In genomic region chr3:73475717-73476116, GRCh38 we compare ENCODE assay signal across 28 cellular contexts.
DNase-seq lines count a peak whose midpoint lies in the region; ATAC-seq, FAIRE-seq and TF ChIP-seq lines count a peak whose summit lies in the region.
"Had no signal": no experiment of that assay in that cellular context is flagged by ENCODE, and none has a peak within 500 bp of the region (broad histone marks: within the 10 kb centered on the region; RNA-seq: fewer than 3 reads in every experiment).

No MANE protein-coding gene starts in this region.

- peaks cover 17% of the 10 kb centered on the region for H3K4me1 ChIP-seq in GM12878 (ENCODE audit: control insufficient read depth, insufficient read depth, low read length)
- peaks cover 20 to 45% (median 41%) of the 10 kb centered on the region in 3 donors for H3K4me1 ChIP-seq in pancreas
- H3K4me1 ChIP-seq: A549 had no signal

- ATAC-seq in HG02885 (IDR thresholded peaks at IDR 0.05; ENCODE audit: poor library complexity, unreplicated experiment) (peak; percentile 39), GM12878 (no peak), pancreas (no peak), GM18870 (IDR thresholded peaks at IDR 0.05; ENCODE audit: unreplicated experiment) (no peak)
- ATAC-seq: A549, Panc1 had no signal

- H3K27ac ChIP-seq in GM12878 (ENCODE audit: control insufficient read depth, insufficient read depth) (0 out of 2 replicates have a peak overlapping the region, but pooled peaks have one; percentile 20), pancreas (peak overlapping the region in 1 of 4 donors; percentile 10)
- H3K27ac ChIP-seq: A549, C4-2B, GM23248, KMS-11, RWPE1 had no signal

- H3K4me1 Mint-ChIP-seq in HFFc6 (ENCODE audit: low read depth): peaks cover 26% of the 10 kb centered on the region
- H3K4me1 Mint-ChIP-seq: CD8-positive, alpha-beta memory T cell had no signal

- no peak for TF ChIP-seq CTCF in GM12865 (IDR thresholded peaks at IDR 0.05; ENCODE audit: insufficient read depth, low read depth, low read length, missing control alignments)
- TF ChIP-seq CTCF in GM12878 (IDR thresholded peaks at IDR 0.05 in 2 of 3, conservative IDR thresholded peaks at IDR 0.05 in 1 of 3; ENCODE audit: control insufficient read depth in 2 of 3, extremely low read depth in 1 of 3, insufficient read depth in 1 of 3, low read depth in 3 of 3, low read length in 3 of 3): no peak
- no peak for TF ChIP-seq CTCF in pancreas (IDR thresholded peaks at IDR 0.05)
- TF ChIP-seq CTCF in HFFc6 (IDR thresholded peaks at IDR 0.05): no peak

- no peak for TF ChIP-seq POLR2A in GM12878 (IDR thresholded peaks at IDR 0.05; ENCODE audit: low read depth, low read length)

- peak; percentile 66 for FAIRE-seq in GM12878 (lab: Jason Lieb, UNC)
- FAIRE-seq in pancreas (lab: Jason Lieb, UNC): no peak
- FAIRE-seq: A549 had no signal

- RAD21 ChIA-PET in GM12878 (lab: Charles Lee; ENCODE audit: unreplicated experiment): no interaction called here

- CTCF ChIA-PET in GM12878 (lab: Yijun Ruan, JAX): interaction anchor here (1.4 kb wide), 1 partner anchor 12 kb away, joined by 3 read pairs; no protein-coding TSS in a partner anchor

- peak; percentile 38 for DNase-seq in GM12865 (ENCODE audit: low read depth)
- DNase-seq in GM12878 (ENCODE audit: low read depth, low spot score): no peak
- DNase-seq in pancreas: no peak
- DNase-seq in HFFc6: no peak
- no peak for DNase-seq in stimulated activated CD4-positive, alpha-beta T cell treated with anti-CD3 and anti-CD28 coated beads, Interleukin-12 subunit alpha, Interleukin-12 subunit beta, amount 100 ng/mL, for 4 hours
- DNase-seq: AML-193; CD8-positive, alpha-beta memory T cell; DMS 273 treated with DMSO at 0.1 percent for 48 hours; DMS79; GM23248; H7; IMR-90; NCI-H1048; NCI-H1417; NCI-H1694; NCI-H2029 treated with DMSO at 0.1 percent for 48 hours; NCI-H446 treated with DMSO at 0.1 percent for 48 hours; NCI-H526; NCI-H82; SHP77; T-helper 1 cell had no signal

- H4K20me1 ChIP-seq in GM12878 (ENCODE audit: control insufficient read depth, insufficient read depth): no peaks in the 10 kb centered on the region

- no peak for TF ChIP-seq RAD21 in GM12878 (IDR thresholded peaks at IDR 0.05; ENCODE audit: insufficient read depth, low read depth, low read length)

- no peak overlapping the region for H3K27ac Mint-ChIP-seq in HFFc6
- H3K27ac Mint-ChIP-seq: CD8-positive, alpha-beta memory T cell had no signal

- H3K27me3 ChIP-seq in GM12878 (replicated peaks in 1 of 2; ENCODE audit: control insufficient read depth in 2 of 2, insufficient read depth in 2 of 2, low read length in 1 of 2): no peaks in the 10 kb centered on the region
- no peaks in the 10 kb centered on the region for H3K27me3 ChIP-seq in pancreas

- no peaks in the 10 kb centered on the region for H3K79me2 ChIP-seq in GM12878 (ENCODE audit: control insufficient read depth, insufficient read depth, low read length)

- H3K27me3 Mint-ChIP-seq in HFFc6 (ENCODE audit: insufficient read depth): no peaks in the 10 kb centered on the region; the same call in none of the 2 replicates
- H3K27me3 Mint-ChIP-seq: CD8-positive, alpha-beta memory T cell had no signal

- H3K36me3 ChIP-seq in GM12878 (ENCODE audit: control insufficient read depth in 2 of 2, insufficient read depth in 2 of 2, low read length in 1 of 2) (no peaks in the 10 kb centered on the region), pancreas (no peaks in the 10 kb centered on the region)

- H3K36me3 Mint-ChIP-seq in HFFc6 (ENCODE audit: low read depth): peaks cover 4% of the 10 kb centered on the region; the same call in 1 of the 2 replicates
- H3K36me3 Mint-ChIP-seq: CD8-positive, alpha-beta memory T cell had no signal

- H2AFZ ChIP-seq in GM12878 (ENCODE audit: control insufficient read depth, low read depth, low read length): no peak overlapping the region
- H2AFZ ChIP-seq: GM23248 had no signal

- no peak overlapping the region for H3K9ac ChIP-seq in GM12878 (ENCODE audit: control insufficient read depth, insufficient read depth, low read length)
- H3K9ac ChIP-seq: GM23248, KMS-11 had no signal

- H3K4me3 ChIP-seq in GM12865 (ENCODE audit: low read depth, low read length) (no peak overlapping the region), GM12878 (0 out of 2 replicates have a peak overlapping the region, but pooled peaks have one; percentile 27), pancreas (no peak overlapping the region)
- H3K4me3 ChIP-seq: A549, GM23248 had no signal

- no TSS peak for BruUV-seq in GM12878 (replicated peaks; lab: Mats Ljungman, UMichigan)

- H3K4me2 ChIP-seq in GM12878 (ENCODE audit: control insufficient read depth, insufficient read depth): peak overlapping the region; percentile 31
- H3K4me2 ChIP-seq: A549, KMS-11 had no signal

- H3K9me3 Mint-ChIP-seq in HFFc6: peaks cover 4% of the 10 kb centered on the region; the same call in 1 of the 2 replicates

- SMC1A ChIA-PET in GM12878 (lab: Charles Lee; ENCODE audit: uncharacterized antibody, unreplicated experiment): interaction anchor here (1.2 kb wide), 1 partner anchor 27 kb away, joined by 3 read pairs; no protein-coding TSS in a partner anchor

- POLR2A ChIA-PET in GM12878 (lab: Charles Lee): no interaction called here

- intact Hi-C loops in GM12878 (cut with micrococcal nuclease; ENCODE audit: unreplicated experiment) (loop anchor here (1.0 kb wide), 1 partner anchor 24 kb away; no protein-coding TSS in a partner anchor), pancreas (cut with DNase I) (no loop called here)

- WGBS in GM12878 (ENCODE audit: insufficient coverage, insufficient replicate concordance, low lambda C conversion rate, missing lambda C conversion rate): 68% methylated on average over 2 of the region's 2 CpGs
- 79 to 86% methylated on average over 2 of the region's 2 CpGs for WGBS in pancreas, 2 donors

- in situ Hi-C loops in GM12878 (cut with MboI): no loop called here

- no peak for TF ChIP-seq EP300 in GM12878 (IDR thresholded peaks at IDR 0.05; ENCODE audit: borderline replicate concordance in 1 of 2, control insufficient read depth in 1 of 2, low read depth in 2 of 2, low read length in 2 of 2)

- H3K4me3 Mint-ChIP-seq in HFFc6: no peak overlapping the region
- H3K4me3 Mint-ChIP-seq: CD8-positive, alpha-beta memory T cell had no signal

- H3K9me3 ChIP-seq in GM12878 (replicated peaks; ENCODE audit: control insufficient read depth, insufficient read depth, low read length) (peaks cover 8% of the 10 kb centered on the region; the same call in 2 of the 3 replicates), pancreas (no peaks in the 10 kb centered on the region)

TF ChIP-seq in GM12878, 131 proteins besides CTCF, POLR2A, EP300 and RAD21:
- peak; percentile 86 for TF ChIP-seq RUNX3 (IDR thresholded peaks at IDR 0.05; ENCODE audit: low read length)
- peak; percentile 69; the same call in 2 of the 3 replicates for TF ChIP-seq POU2F2 (IDR thresholded peaks at IDR 0.05; ENCODE audit: borderline replicate concordance, low read depth, low read length)
- TF ChIP-seq MLLT1 (IDR thresholded peaks at IDR 0.05): no peak
- TF ChIP-seq NFIC (IDR thresholded peaks at IDR 0.05; ENCODE audit: low read depth, low read length): 0 out of 2 replicates have a peak, but pooled peaks have one; percentile 5
- TF ChIP-seq SMARCA5 (IDR thresholded peaks at IDR 0.05): no peak
- peak; percentile 25; the same call in 1 of the 2 replicates for TF ChIP-seq CBFB (IDR thresholded peaks at IDR 0.05; ENCODE audit: low read depth)
- no peak for TF ChIP-seq ZNF622 (IDR thresholded peaks at IDR 0.05)
- TF ChIP-seq RELA (IDR thresholded peaks at IDR 0.05; ENCODE audit: borderline replicate concordance, partially characterized antibody): no peak
